8 cellular contexts compared by ENCODE assay signal in the genomic region with DNA sequence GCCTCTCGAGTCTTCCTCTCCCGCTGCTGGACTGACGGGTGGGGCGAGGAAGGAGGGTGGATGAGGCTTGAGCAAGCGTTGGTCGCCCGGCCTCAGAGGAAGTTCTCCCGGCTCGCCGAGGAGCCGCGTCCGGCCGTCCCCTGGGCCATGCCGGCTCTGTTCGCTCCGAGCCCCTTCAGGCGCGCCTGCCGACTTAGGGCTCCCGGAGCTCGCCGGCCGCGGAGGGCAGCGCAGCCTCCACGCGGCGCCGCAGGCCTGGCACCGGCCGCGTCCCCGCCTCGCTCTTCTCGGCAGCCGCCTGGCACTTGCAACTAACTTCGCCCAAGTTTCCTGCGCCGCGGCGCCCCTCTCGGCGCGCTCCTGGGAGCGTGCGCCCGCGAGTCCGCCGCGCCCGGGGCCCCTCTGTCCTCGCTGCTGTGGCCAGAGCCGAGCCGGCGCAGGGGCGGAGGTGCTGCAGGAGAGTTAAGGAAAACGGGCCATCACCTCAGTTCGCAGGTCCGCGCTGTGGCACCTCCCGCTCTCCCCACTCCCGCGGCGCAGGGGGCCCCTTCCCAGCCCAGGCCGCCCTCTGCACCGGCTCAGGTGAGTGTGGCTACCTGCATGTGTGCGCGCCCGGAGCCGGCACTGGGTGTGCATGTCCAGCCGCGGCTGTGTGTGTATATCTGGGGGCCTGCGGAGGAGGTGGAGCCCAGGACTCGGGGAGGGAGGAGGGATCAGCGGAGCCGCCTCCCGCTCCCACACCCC. TPM values are rescaled to one million over a fixed set of nuclear protein-coding genes. Genes with fewer than 3 reads are reported as not detected.
A peak's percentile ranks its signal among the peaks of the same experiment; 100 is the strongest.
DNase-seq lines count a peak whose midpoint lies in the region; ATAC-seq and TF ChIP-seq lines count a peak whose summit lies in the region.

No MANE protein-coding gene starts in this region.

- peaks cover 14% of the 10 kb centered on the region for H3K4me1 Mint-ChIP-seq in activated naive CD8-positive, alpha-beta T cell treated with anti-CD3 and anti-CD28 coated beads for 36 hours

- H3K9me3 Mint-ChIP-seq in activated naive CD8-positive, alpha-beta T cell treated with anti-CD3 and anti-CD28 coated beads for 36 hours = no peaks in the 10 kb centered on the region

- peaks cover 80% of the 10 kb centered on the region for H3K27me3 Mint-ChIP-seq in activated naive CD8-positive, alpha-beta T cell treated with anti-CD3 and anti-CD28 coated beads for 36 hours

- H3K9me3 ChIP-seq in HAP-1 (no peaks in the 10 kb centered on the region), iPS-15b (ENCODE audit: control insufficient read depth, insufficient read depth, low read length) (no peaks in the 10 kb centered on the region), skeletal muscle tissue (ENCODE audit: control insufficient read depth in 3 of 3, low read length in 3 of 3) (no peaks in the 10 kb centered on the region)

- peak overlapping the region; percentile 62 for H3K4me3 ChIP-seq in HAP-1
- H3K4me3 ChIP-seq in iPS-15b (ENCODE audit: low read depth, low read length) = peak overlapping the region; percentile 74
- H3K4me3 ChIP-seq in skeletal muscle tissue (ENCODE audit: low read length in 3 of 3) = peak overlapping the region in 2 of 3 donors; percentile 32 to 60

- DNase-seq in AG09319 (ENCODE audit: extremely low read depth, low read depth) (peak; percentile 11), HAP-1 (ENCODE audit: low spot score in 2 of 2) (peak; percentile 85 to 92), CD1c-positive myeloid dendritic cell (ENCODE audit: extremely low spot score) (no peak), ureter (ENCODE audit: low spot score) (no peak)
- no peak for DNase-seq in activated naive CD8-positive, alpha-beta T cell treated with anti-CD3 and anti-CD28 coated beads for 36 hours

- H3K36me3 ChIP-seq in HAP-1 (replicated peaks) (no peaks in the 10 kb centered on the region; the same call in 1 of the 2 replicates), iPS-15b (ENCODE audit: control insufficient read depth, insufficient read depth, low read length) (no peaks in the 10 kb centered on the region), skeletal muscle tissue (ENCODE audit: control insufficient read depth in 3 of 3, insufficient read depth in 3 of 3, low read length in 3 of 3) (no peaks in the 10 kb centered on the region)

- H3K4me1 ChIP-seq in HAP-1 = peaks cover 34% of the 10 kb centered on the region
- H3K4me1 ChIP-seq in iPS-15b (ENCODE audit: control insufficient read depth, insufficient read depth, low read length) = peaks cover 8% of the 10 kb centered on the region
- H3K4me1 ChIP-seq in skeletal muscle tissue (ENCODE audit: control insufficient read depth in 3 of 3, insufficient read depth in 3 of 3, low read length in 3 of 3) = peaks cover 13 to 14% (median 14%) of the 10 kb centered on the region in 3 donors

- in situ Hi-C loops in HAP-1 (cut with MboI; ENCODE audit: low sequenced_read_pairs) = loop anchor here (5.0 to 10.0 kb wide), 2 partner anchors 112 to 234 kb away; no protein-coding TSS in a partner anchor

- ATAC-seq in HG02759 (IDR thresholded peaks at IDR 0.05; ENCODE audit: unreplicated experiment) = no peak

- no peak overlapping the region for H3K27ac ChIP-seq in skeletal muscle tissue (ENCODE audit: low read depth, low read length)

- no peak for TF ChIP-seq CTCF in AG09319 (IDR thresholded peaks at IDR 0.05; ENCODE audit: low read depth, low read length)

- H3K27ac Mint-ChIP-seq in activated naive CD8-positive, alpha-beta T cell treated with anti-CD3 and anti-CD28 coated beads for 36 hours = no peak overlapping the region

- H3K27me3 ChIP-seq in HAP-1 (ENCODE audit: low read depth) = no peaks in the 10 kb centered on the region
- peaks cover 15% of the 10 kb centered on the region for H3K27me3 ChIP-seq in iPS-15b (ENCODE audit: control insufficient read depth, insufficient read depth, low read length)
- peaks cover 50 to 69% (median 63%) of the 10 kb centered on the region in 3 donors for H3K27me3 ChIP-seq in skeletal muscle tissue (ENCODE audit: control insufficient read depth in 3 of 3, insufficient read depth in 3 of 3, low read length in 3 of 3)

- H3K9ac ChIP-seq in iPS-15b (ENCODE audit: low read depth, low read length) = peak overlapping the region; percentile 29
- no peak overlapping the region for H3K9ac ChIP-seq in skeletal muscle tissue (ENCODE audit: low read depth in 1 of 3, low read length in 3 of 3)

- peak overlapping the region; percentile 61 for H3K4me3 Mint-ChIP-seq in activated naive CD8-positive, alpha-beta T cell treated with anti-CD3 and anti-CD28 coated beads for 36 hours

- no peaks in the 10 kb centered on the region for H3K36me3 Mint-ChIP-seq in activated naive CD8-positive, alpha-beta T cell treated with anti-CD3 and anti-CD28 coated beads for 36 hours

RNA-seq across cellular contexts. Expression of gene SOX21, which starts 0.6 kb away (rescaled TPM):
- total RNA-seq in activated naive CD8-positive, alpha-beta T cell treated with anti-CD3 and anti-CD28 coated beads for 36 hours = not detected
- total RNA-seq in skeletal muscle tissue (not detected), ureter (not detected)

Comparison
In these comparisons a context has a peak if more than half of its experiments do, and no peak if none do; other contexts are left out.
1. DNase-seq: peak in AG09319 (single experiment) and HAP-1 (2 of 2); none in activated naive CD8-positive, alpha-beta T cell treated with anti-CD3 and anti-CD28 coated beads for 36 hours (single experiment), CD1c-positive myeloid dendritic cell (single experiment) and ureter (single experiment).
2. Peak in every context shown above with its lines, with median percentiles within 50 percentile points of each other: H3K4me3 ChIP-seq.